ENCODE assay signal across 1 cellular context in the genomic region with DNA sequence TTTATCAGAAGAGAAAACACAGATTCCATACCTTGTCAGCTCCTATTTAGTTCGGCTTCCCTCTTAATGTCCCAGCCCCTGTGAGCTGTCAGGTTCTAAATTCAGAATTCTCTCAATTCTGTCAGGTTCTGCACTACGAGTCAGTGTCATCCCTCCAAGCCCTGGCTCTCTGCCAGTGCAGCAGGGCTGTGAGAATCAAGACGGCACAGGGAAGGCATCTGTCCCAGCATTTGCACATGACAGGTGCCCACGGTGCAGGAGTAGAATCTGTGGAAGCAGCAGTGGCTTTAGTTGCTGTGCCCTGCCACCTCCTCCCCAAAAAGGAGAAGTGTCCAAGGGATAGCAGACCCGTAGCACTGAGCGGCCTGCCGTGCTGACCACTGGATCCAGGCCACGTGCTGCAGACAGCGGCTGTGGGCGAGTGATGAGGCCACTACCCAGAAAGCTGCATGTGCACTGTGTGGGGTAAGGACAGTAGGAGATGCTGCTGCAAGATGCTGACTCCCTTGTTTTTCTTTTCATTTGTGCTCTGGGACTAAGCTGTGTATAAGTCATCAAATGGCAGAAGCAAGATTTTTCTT.
TF ChIP-seq lines count a peak whose summit lies in the region.

No MANE protein-coding gene starts in this region.

TF ChIP-seq in K562, 482 proteins besides CTCF, POLR2A, EP300 and RAD21:
- TF ChIP-seq ZNF140 (CRISPR knock-in tag; IDR thresholded peaks at IDR 0.05), result no peak
- 0 out of 2 replicates have a peak, but pooled peaks have one; percentile 27 for TF ChIP-seq NFIC (IDR thresholded peaks at IDR 0.05)
